In the genomic region with DNA sequence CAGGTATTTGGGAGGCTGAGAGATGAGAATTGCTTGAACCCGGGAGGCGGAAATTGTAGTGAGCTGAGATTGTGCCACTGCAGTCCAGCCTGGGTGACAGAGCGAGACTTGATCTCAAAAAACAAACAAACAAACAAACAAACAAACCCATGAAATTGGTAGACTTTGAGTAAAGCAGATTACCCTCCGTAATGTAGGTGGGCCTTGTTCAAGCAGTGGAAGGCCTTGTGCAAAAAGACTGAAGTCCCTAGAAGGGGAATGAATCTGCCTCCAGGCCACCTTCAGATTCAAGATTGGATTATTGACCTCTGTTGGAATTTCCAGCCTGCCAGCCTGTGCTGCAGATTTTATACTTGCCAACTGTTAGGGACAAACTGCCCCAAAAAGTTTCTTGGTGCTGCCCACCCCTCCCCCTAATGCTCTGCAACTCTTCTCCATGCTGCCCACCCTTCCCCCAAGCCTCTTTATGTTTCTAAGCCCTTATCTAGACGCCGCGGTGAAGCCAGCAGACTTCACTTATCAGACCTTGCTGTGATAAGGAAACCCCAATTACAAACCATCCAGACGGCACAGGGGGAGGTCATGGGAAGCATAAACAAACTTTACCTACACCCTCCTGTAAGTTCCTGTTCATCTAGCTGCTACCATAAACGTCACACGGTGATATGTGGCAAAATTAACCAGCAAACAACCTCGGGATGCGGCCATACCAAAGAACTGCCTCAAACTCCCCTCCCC, we compare ENCODE assay signal across 1 cellular context.
TF ChIP-seq lines count a peak whose summit lies in the region.

No MANE protein-coding gene starts in this region.

TF ChIP-seq in GM12878, 131 proteins besides CTCF, POLR2A, EP300 and RAD21:
- no peak for TF ChIP-seq SMC3 (IDR thresholded peaks at IDR 0.05; ENCODE audit: borderline replicate concordance, low read length)
- TF ChIP-seq NRF1 (conservative IDR thresholded peaks at IDR 0.05; ENCODE audit: low read depth, low read length): no peak
- no peak for TF ChIP-seq POU2F2 (IDR thresholded peaks at IDR 0.05; ENCODE audit: borderline replicate concordance, low read depth, low read length)
- no peak for TF ChIP-seq FOXM1 (IDR thresholded peaks at IDR 0.05; ENCODE audit: low read depth, low read length)
- no peak for TF ChIP-seq KAT2A (conservative IDR thresholded peaks at IDR 0.05; ENCODE audit: control insufficient read depth, low read depth, low read length)
- TF ChIP-seq IRF3 (IDR thresholded peaks at IDR 0.05): no peak
